Comparison of ENCODE assay signal across 8 cellular contexts in genomic region chr11:73375830-73376167, GRCh38. TPM values are rescaled to one million over a fixed set of nuclear protein-coding genes. Genes with fewer than 3 reads are reported as not detected.
DNase-seq lines count a peak whose midpoint lies in the region; ATAC-seq, FAIRE-seq and TF ChIP-seq lines count a peak whose summit lies in the region.

No MANE protein-coding gene starts in this region.

- peak overlapping the region; percentile 81 for H3K27ac Mint-ChIP-seq in T-helper 1 cell treated with Interleukin-12 subunit alpha and Interleukin-12 subunit beta and Interleukin-4 antibody, amounts not matched to agents 30 μg/mL and 1 μg/mL, for 36 hours
- H3K27ac Mint-ChIP-seq in activated T-helper 1 cell treated with anti-CD3 and anti-CD28 coated beads, Interleukin-12 subunit alpha, Interleukin-12 subunit beta, Interleukin-2, Interleukin-4 antibody, amounts not matched to agents 30 ng/mL and 10 ng/mL and 1 ng/mL, durations not matched to agents 14 hours and 24 hours and 36 hours = peak overlapping the region; percentile 75

- peak overlapping the region in 1 of 2 donors; percentile 30 for H3K4me3 ChIP-seq in kidney (ENCODE audit: low read length in 2 of 2)
- peak overlapping the region; percentile 59 to 72 (median 64) for H3K4me3 ChIP-seq in stomach

- no peaks in the 10 kb centered on the region for H3K27me3 Mint-ChIP-seq in T-helper 1 cell treated with Interleukin-12 subunit alpha and Interleukin-12 subunit beta and Interleukin-4 antibody, amounts not matched to agents 30 μg/mL and 1 μg/mL, for 36 hours (ENCODE audit: low read depth)
- H3K27me3 Mint-ChIP-seq in activated T-helper 1 cell treated with anti-CD3 and anti-CD28 coated beads, Interleukin-12 subunit alpha, Interleukin-12 subunit beta, Interleukin-2, Interleukin-4 antibody, amounts not matched to agents 30 ng/mL and 10 ng/mL and 1 ng/mL, durations not matched to agents 14 hours and 24 hours and 36 hours (ENCODE audit: insufficient read depth) = no peaks in the 10 kb centered on the region

- no peak for DNase-seq in T-helper 1 cell
- DNase-seq in activated T-helper 1 cell treated with anti-CD3 and anti-CD28 coated beads, Interleukin-12 subunit alpha, Interleukin-12 subunit beta, Interleukin-2, Interleukin-4 antibody, amounts not matched to agents 30 ng/mL and 10 ng/mL and 1 ng/mL, durations not matched to agents 14 hours and 24 hours and 36 hours (ENCODE audit: low spot score) = no peak
- no peak for DNase-seq in kidney
- no peak for DNase-seq in stomach
- no peak for DNase-seq in ureter (ENCODE audit: low spot score)
- no peak for DNase-seq in stimulated activated CD4-positive, alpha-beta T cell treated with anti-CD3 and anti-CD28 coated beads, Interleukin-2, amount 100 ng/mL, for 24 hours

- no peaks in the 10 kb centered on the region for H3K9me3 Mint-ChIP-seq in T-helper 1 cell treated with Interleukin-12 subunit alpha and Interleukin-12 subunit beta and Interleukin-4 antibody, amounts not matched to agents 30 μg/mL and 1 μg/mL, for 36 hours
- H3K9me3 Mint-ChIP-seq in activated T-helper 1 cell treated with anti-CD3 and anti-CD28 coated beads, Interleukin-12 subunit alpha, Interleukin-12 subunit beta, Interleukin-2, Interleukin-4 antibody, amounts not matched to agents 30 ng/mL and 10 ng/mL and 1 ng/mL, durations not matched to agents 14 hours and 24 hours and 36 hours = no peaks in the 10 kb centered on the region

- no peak for ATAC-seq in GM18511 (IDR thresholded peaks at IDR 0.05; ENCODE audit: unreplicated experiment)

- TF ChIP-seq CTCF in kidney (IDR thresholded peaks at IDR 0.05; ENCODE audit: borderline replicate concordance, extremely low read depth, insufficient read depth) (no peak), stomach (IDR thresholded peaks at IDR 0.05) (no peak)

- H3K36me3 Mint-ChIP-seq in T-helper 1 cell treated with Interleukin-12 subunit alpha and Interleukin-12 subunit beta and Interleukin-4 antibody, amounts not matched to agents 30 μg/mL and 1 μg/mL, for 36 hours (ENCODE audit: low read depth) = peaks cover 6% of the 10 kb centered on the region
- peaks cover 3% of the 10 kb centered on the region for H3K36me3 Mint-ChIP-seq in activated T-helper 1 cell treated with anti-CD3 and anti-CD28 coated beads, Interleukin-12 subunit alpha, Interleukin-12 subunit beta, Interleukin-2, Interleukin-4 antibody, amounts not matched to agents 30 ng/mL and 10 ng/mL and 1 ng/mL, durations not matched to agents 14 hours and 24 hours and 36 hours (ENCODE audit: low read depth)

- no peak for TF ChIP-seq EP300 in stomach (IDR thresholded peaks at IDR 0.05)

- H3K9ac ChIP-seq in kidney (ENCODE audit: low read length in 2 of 2) = peak overlapping the region in 1 of 2 donors; percentile 75

- TF ChIP-seq POLR2A in stomach (IDR thresholded peaks at IDR 0.05) = no peak

- H3K36me3 ChIP-seq in kidney (ENCODE audit: control insufficient read depth in 1 of 2, insufficient read depth in 2 of 2, low read length in 2 of 2) (no peaks in the 10 kb centered on the region), stomach (no peaks in the 10 kb centered on the region)

- H3K4me1 Mint-ChIP-seq in T-helper 1 cell treated with Interleukin-12 subunit alpha and Interleukin-12 subunit beta and Interleukin-4 antibody, amounts not matched to agents 30 μg/mL and 1 μg/mL, for 36 hours (ENCODE audit: low read depth) = peaks cover 28% of the 10 kb centered on the region
- peaks cover 23% of the 10 kb centered on the region for H3K4me1 Mint-ChIP-seq in activated T-helper 1 cell treated with anti-CD3 and anti-CD28 coated beads, Interleukin-12 subunit alpha, Interleukin-12 subunit beta, Interleukin-2, Interleukin-4 antibody, amounts not matched to agents 30 ng/mL and 10 ng/mL and 1 ng/mL, durations not matched to agents 14 hours and 24 hours and 36 hours (ENCODE audit: low read depth)

- H3K9me3 ChIP-seq in kidney (ENCODE audit: control insufficient read depth in 1 of 2, low read length in 2 of 2) = no peaks in the 10 kb centered on the region
- no peaks in the 10 kb centered on the region for H3K9me3 ChIP-seq in stomach

- 42 to 49% (median 44%) methylated on average over 6 to 7 of the region's 7 CpGs for WGBS in stomach, 5 donors

- no peaks in the 10 kb centered on the region for H3K27me3 ChIP-seq in stomach

- intact Hi-C loops in activated T-helper 1 cell treated with anti-CD3 and anti-CD28 coated beads, Interleukin-12 subunit alpha, Interleukin-12 subunit beta, Interleukin-2, Interleukin-4 antibody, amounts not matched to agents 30 ng/mL and 10 ng/mL and 1 ng/mL, durations not matched to agents 14 hours and 24 hours and 36 hours (cut with micrococcal nuclease) = loop anchor here (1.0 to 10.0 kb wide), 10 partner anchors 8 to 1151 kb away; partner anchors contain the start of genes COA4, INPPL1, PAAF1 and PGM2L1
- intact Hi-C loops in kidney (cut with DNase I) (no loop called here), stomach (cut with DNase I; ENCODE audit: low total_unique reads) (no loop called here)

- H3K27ac ChIP-seq in kidney (ENCODE audit: low read depth in 2 of 2, low read length in 2 of 2) (peak overlapping the region; percentile 71 to 76), stomach (peak overlapping the region; percentile 69 to 91 (median 87))

- FAIRE-seq in kidney (lab: Jason Lieb, UNC) = no peak

- peak overlapping the region; percentile 63 for H3K4me3 Mint-ChIP-seq in T-helper 1 cell treated with Interleukin-12 subunit alpha and Interleukin-12 subunit beta and Interleukin-4 antibody, amounts not matched to agents 30 μg/mL and 1 μg/mL, for 36 hours
- peak overlapping the region; percentile 74 for H3K4me3 Mint-ChIP-seq in activated T-helper 1 cell treated with anti-CD3 and anti-CD28 coated beads, Interleukin-12 subunit alpha, Interleukin-12 subunit beta, Interleukin-2, Interleukin-4 antibody, amounts not matched to agents 30 ng/mL and 10 ng/mL and 1 ng/mL, durations not matched to agents 14 hours and 24 hours and 36 hours

- H3K4me1 ChIP-seq in kidney (ENCODE audit: control insufficient read depth in 1 of 2, insufficient read depth in 1 of 2, low read depth in 1 of 2, low read length in 2 of 2) (peaks cover 0 to 10% of the 10 kb centered on the region in 2 donors), stomach (peaks cover 6 to 58% (median 28%) of the 10 kb centered on the region in 4 donors)

RNA-seq across cellular contexts. Expression of gene RELT, which starts 0.4 kb away (rescaled TPM):
- 34.6 and 37.6 TPM in 2 replicates for total RNA-seq in activated T-helper 1 cell treated with anti-CD3 and anti-CD28 coated beads, Interleukin-12 subunit alpha, Interleukin-12 subunit beta, Interleukin-2, Interleukin-4 antibody, amounts not matched to agents 30 ng/mL and 10 ng/mL and 1 ng/mL, durations not matched to agents 14 hours and 24 hours and 36 hours
- 8.7 TPM for total RNA-seq in kidney
- 1.0 TPM for polyA plus RNA-seq in kidney (ENCODE audit: insufficient read depth, low read depth, low replicate concordance)
- total RNA-seq in stomach = 10 to 100 TPM in 1 of 5 donors, 1 to 10 TPM in 2, not detected in 2; 2.2 to 18.7 (median 2.9) TPM
- 1 to 10 TPM; 1.2 to 1.6 (median 1.2) TPM for polyA plus RNA-seq in stomach
- total RNA-seq in ureter = 3.6 TPM
